1 cellular context compared by ENCODE assay signal in genomic region chr20:56393133-56393472, GRCh38.
TF ChIP-seq lines count a peak whose summit lies in the region.

No MANE protein-coding gene starts in this region.

TF ChIP-seq in GM23338, 12 proteins besides CTCF, POLR2A, EP300 and RAD21 (continued from another document):
- TF ChIP-seq ETS1 (IDR thresholded peaks at IDR 0.05) (no peak), ZNF462 (CRISPR knock-in tag; IDR thresholded peaks at IDR 0.05) (no peak), ZNF114 (CRISPR knock-in tag; IDR thresholded peaks at IDR 0.05) (no peak)
